In the genomic region with DNA sequence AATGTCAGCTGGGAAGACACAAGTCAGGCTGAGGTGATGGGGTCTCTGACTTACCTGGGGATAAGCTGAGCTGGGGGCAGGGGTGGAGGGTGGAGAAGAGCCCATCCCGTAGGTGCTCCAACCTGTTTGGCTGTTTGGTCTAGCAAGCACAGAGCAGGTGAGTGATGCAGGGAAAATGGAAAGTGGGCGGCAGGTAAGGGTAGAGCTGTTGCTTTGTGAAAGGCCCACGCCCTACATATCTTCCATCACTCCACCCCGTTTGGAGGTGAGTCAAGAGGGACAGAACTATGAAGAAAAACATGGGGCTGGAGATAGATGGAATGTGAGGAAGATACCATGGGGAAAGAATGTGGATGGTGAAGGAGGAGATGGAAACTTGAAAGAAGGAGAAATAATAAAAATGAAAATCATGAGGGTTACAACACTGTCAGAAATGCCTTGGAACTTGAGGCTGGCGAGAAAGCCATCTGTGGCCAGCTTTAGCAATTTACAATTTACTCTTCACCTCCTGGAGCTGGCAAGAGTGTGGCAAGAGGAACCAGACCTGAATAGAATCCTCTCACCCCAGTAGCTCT, we compare ENCODE assay signal across 21 cellular contexts. TPM values are rescaled to one million over a fixed set of nuclear protein-coding genes. Genes with fewer than 3 reads are reported as not detected.
DNase-seq lines count a peak whose midpoint lies in the region; TF ChIP-seq lines count a peak whose summit lies in the region.
"Had no signal": no experiment of that assay in that cellular context is flagged by ENCODE, and none has a peak within 500 bp of the region (broad histone marks: within the 10 kb centered on the region; RNA-seq: fewer than 3 reads in every experiment).

No MANE protein-coding gene starts in this region.

- no peaks in the 10 kb centered on the region for H3K79me1 ChIP-seq in neuronal stem cell (ENCODE audit: low read depth, low read length)

- H2AFZ ChIP-seq in PC-9 (no peak overlapping the region), neuronal stem cell (ENCODE audit: low read length) (no peak overlapping the region)

- no peak overlapping the region for H2BK15ac ChIP-seq in neuronal stem cell (ENCODE audit: low read length)

- 0 out of 2 replicates have a peak overlapping the region, but pooled peaks have one; percentile 12 for H3K27ac ChIP-seq in 22Rv1
- H3K27ac ChIP-seq in PC-9: peak overlapping the region; percentile 28; the same call in 1 of the 2 replicates
- peak overlapping the region; percentile 62 to 94 (median 83) for H3K27ac ChIP-seq in esophagus squamous epithelium
- no peak overlapping the region for H3K27ac ChIP-seq in neuronal stem cell (replicated peaks; ENCODE audit: low read length)
- H3K27ac ChIP-seq in left ventricle myocardium inferior (replicated peaks): no peak overlapping the region
- H3K27ac ChIP-seq: Peyer's patch had no signal

- CTCF ChIA-PET in PC-9 (lab: Charles Lee): no interaction called here

- H3K27me3 ChIP-seq in PC-9 (ENCODE audit: insufficient read depth, low read depth) (no peaks in the 10 kb centered on the region), esophagus squamous epithelium (no peaks in the 10 kb centered on the region), neuronal stem cell (ENCODE audit: control insufficient read depth in 3 of 3, insufficient read depth in 3 of 3, low read depth in 1 of 3, low read length in 3 of 3) (peaks cover 0 to 3% (median 0%) of the 10 kb centered on the region in 3 experiments), left ventricle myocardium inferior (ENCODE audit: low read depth) (no peaks in the 10 kb centered on the region)
- H3K27me3 ChIP-seq: BLaER1 treated with 17β-estradiol and CSF1 and Interleukin-3, amounts not matched to agents 10 nM and 100 nM; Peyer's patch had no signal

- H4K8ac ChIP-seq in neuronal stem cell (ENCODE audit: low read depth, low read length): no peak overlapping the region

- WGBS in esophagus squamous epithelium, 2 donors: 44 to 66% methylated on average over 5 of the region's 5 CpGs
- WGBS in neuronal stem cell (ENCODE audit: extremely low coverage in 2 of 2, insufficient read length in 2 of 2, insufficient replicate concordance in 1 of 2), 2 donors: no CpG with 5 or more reads among the region's 5 CpGs

- no peaks in the 10 kb centered on the region for H3K36me3 ChIP-seq in PC-9 (ENCODE audit: low read depth)
- H3K36me3 ChIP-seq in esophagus squamous epithelium: no peaks in the 10 kb centered on the region
- peaks cover 5 to 8% of the 10 kb centered on the region in 2 donors for H3K36me3 ChIP-seq in neuronal stem cell (replicated peaks in 1 of 2; ENCODE audit: control insufficient read depth in 2 of 2, insufficient read depth in 2 of 2, low read length in 2 of 2)
- no peaks in the 10 kb centered on the region for H3K36me3 ChIP-seq in left ventricle myocardium inferior
- H3K36me3 ChIP-seq: Peyer's patch had no signal

- no peak overlapping the region for H2BK12ac ChIP-seq in neuronal stem cell (ENCODE audit: low read length)

- no peak overlapping the region for H3K23ac ChIP-seq in neuronal stem cell (ENCODE audit: low read depth, low read length, poor library complexity)

- peak in 1 of 4 donors; percentile 13 for TF ChIP-seq POLR2A in esophagus squamous epithelium (IDR thresholded peaks at IDR 0.05)

- no peak overlapping the region for H3K14ac ChIP-seq in neuronal stem cell (ENCODE audit: low read length)

- H3K79me2 ChIP-seq in PC-9 (ENCODE audit: low read depth): no peaks in the 10 kb centered on the region

- no peak overlapping the region for H4K91ac ChIP-seq in neuronal stem cell (ENCODE audit: low read depth, low read length, poor library complexity)

- H3K4me2 ChIP-seq in PC-9 (peak overlapping the region; percentile 59), neuronal stem cell (ENCODE audit: insufficient read depth, low read length, poor library complexity, severe bottlenecking) (no peak overlapping the region)

- no peak overlapping the region for H3K18ac ChIP-seq in neuronal stem cell (ENCODE audit: low read length)

- H3K9ac ChIP-seq in neuronal stem cell (ENCODE audit: low read depth, low read length, poor library complexity): no peak overlapping the region
- H3K9ac ChIP-seq: BLaER1 treated with 17β-estradiol and CSF1 and Interleukin-3, amounts not matched to agents 10 nM and 100 nM had no signal

- no peak overlapping the region for H3K4me3 ChIP-seq in PC-9
- H3K4me3 ChIP-seq in esophagus squamous epithelium: no peak overlapping the region
- peak overlapping the region in 1 of 2 donors; percentile 44 for H3K4me3 ChIP-seq in neuronal stem cell (ENCODE audit: low read length in 2 of 2)
- H3K4me3 ChIP-seq in left ventricle myocardium inferior: no peak overlapping the region
- H3K4me3 ChIP-seq: BLaER1 treated with 17β-estradiol and CSF1 and Interleukin-3, amounts not matched to agents 10 nM and 100 nM; Peyer's patch had no signal

- peak overlapping the region; percentile 4 for H2BK5ac ChIP-seq in neuronal stem cell (ENCODE audit: low read length)

- BruUV-seq in PC-9 (replicated peaks; lab: Mats Ljungman, UMichigan): no TSS peak

- no peak overlapping the region for H3K4ac ChIP-seq in neuronal stem cell (ENCODE audit: low read length)

- H2BK120ac ChIP-seq in neuronal stem cell (ENCODE audit: low read depth, low read length): no peak overlapping the region

- POLR2A ChIA-PET in PC-9 (lab: Charles Lee; ENCODE audit: unreplicated experiment): interaction anchor here (0.7 kb wide), 2 partner anchors 13 to 17 kb away, joined by 3 read pairs; a partner anchor contains a TSS

- H3K4me1 ChIP-seq in PC-9 (replicated peaks; ENCODE audit: insufficient read depth): peaks cover 42% of the 10 kb centered on the region
- peaks cover 10 to 67% (median 18%) of the 10 kb centered on the region in 3 donors for H3K4me1 ChIP-seq in esophagus squamous epithelium
- peaks cover 0 to 2% of the 10 kb centered on the region in 2 donors for H3K4me1 ChIP-seq in neuronal stem cell (ENCODE audit: control insufficient read depth in 2 of 2, insufficient read depth in 1 of 2, low read depth in 1 of 2, low read length in 2 of 2)
- H3K4me1 ChIP-seq in left ventricle myocardium inferior: no peaks in the 10 kb centered on the region
- H3K4me1 ChIP-seq: Peyer's patch had no signal

- intact Hi-C loops in PC-9 (cut with micrococcal nuclease; ENCODE audit: unreplicated experiment): no loop called here
- intact Hi-C loops in esophagus squamous epithelium (cut with DNase I): no loop called here
- intact Hi-C loops in left ventricle myocardium inferior (cut with micrococcal nuclease): no loop called here

- peaks cover 27% of the 10 kb centered on the region; the same call in 1 of the 2 replicates for H3F3A ChIP-seq in PC-9 (ENCODE audit: insufficient read depth, low read depth)

- TF ChIP-seq CTCF in 22Rv1 (IDR thresholded peaks at IDR 0.05) (no peak), PC-9 (conservative IDR thresholded peaks at IDR 0.05) (no peak), esophagus squamous epithelium (IDR thresholded peaks at IDR 0.05) (no peak), left ventricle myocardium inferior (IDR thresholded peaks at IDR 0.05; ENCODE audit: borderline replicate concordance) (no peak)

- no peak overlapping the region for H2AK5ac ChIP-seq in neuronal stem cell (ENCODE audit: low read depth, low read length)

- no peaks in the 10 kb centered on the region for H3K9me2 ChIP-seq in PC-9 (ENCODE audit: insufficient read depth)

- H4K20me1 ChIP-seq in PC-9 (ENCODE audit: insufficient read depth): no peaks in the 10 kb centered on the region

- DNase-seq in PC-9 (peak; percentile 66 to 69), esophagus squamous epithelium (lab: John Stamatoyannopoulos, UW) (no peak), neuronal stem cell (ENCODE audit: low spot score) (no peak), GM19240 (ENCODE audit: insufficient read length, low spot score) (no peak), left ventricle myocardium inferior (no peak), retina (no peak)
- DNase-seq in activated naive CD4-positive, alpha-beta T cell treated with anti-CD3 and anti-CD28 coated beads, Interleukin-2, amount 50 U/mL, for 16 hours: no peak
- DNase-seq: DMS153, EL, KG1, NCI-H1092, NCI-H146, NCI-H226, NCI-H524 treated with DMSO at 0.1 percent for 48 hours, Peyer's patch, SHP77 treated with DMSO at 0.1 percent for 48 hours had no signal

- no peaks in the 10 kb centered on the region for H3K9me3 ChIP-seq in PC-9 (ENCODE audit: insufficient read depth, low read depth)
- H3K9me3 ChIP-seq in esophagus squamous epithelium: no peaks in the 10 kb centered on the region
- H3K9me3 ChIP-seq in neuronal stem cell (replicated peaks in 1 of 2; ENCODE audit: control insufficient read depth in 2 of 2, insufficient read depth in 1 of 2, low read depth in 1 of 2, low read length in 2 of 2): no peaks in the 10 kb centered on the region
- no peaks in the 10 kb centered on the region for H3K9me3 ChIP-seq in left ventricle myocardium inferior (replicated peaks)
- H3K9me3 ChIP-seq: BLaER1 treated with 17β-estradiol and CSF1 and Interleukin-3, amounts not matched to agents 10 nM and 100 nM; Peyer's patch had no signal

RNA-seq across cellular contexts. Expression of a gene that starts 1.3 kb away (rescaled TPM):
- total RNA-seq in PC-9 (2021) (1.2 and 2.1 TPM in 2 replicates), esophagus squamous epithelium (10 to 100 TPM in 1 of 4 donors, 1 to 10 TPM in 2, under 1 TPM in 1; 0.53 to 14.6 (median 2.4) TPM), left ventricle myocardium inferior (not detected)
- polyA plus RNA-seq in neuronal stem cell (2013, experiment 1 of 2): 0.57 TPM
- polyA plus RNA-seq in neuronal stem cell (2013, experiment 2 of 2): 0.66 TPM
- total RNA-seq: A172, H4, M059J, Peyer's patch had no signal

RNA-seq across cellular contexts. Expression of a gene that starts 2.9 kb away (rescaled TPM):
- total RNA-seq in PC-9 (2021) (0.43 and 0.59 TPM in 2 replicates), esophagus squamous epithelium (1 to 10 TPM in 1 of 4 donors, under 1 TPM in 3; 0.12 to 1.4 (median 0.73) TPM), left ventricle myocardium inferior (0.19 TPM)
- polyA plus RNA-seq in neuronal stem cell (2013, experiment 1 of 2): not detected
- not detected for polyA plus RNA-seq in neuronal stem cell (2013, experiment 2 of 2)
- total RNA-seq: A172, H4, M059J, Peyer's patch had no signal

RNA-seq across cellular contexts. Expression of a gene that starts 5.1 kb away (rescaled TPM):
- not detected in 2 replicates for total RNA-seq in PC-9 (2021)
- not detected for total RNA-seq in esophagus squamous epithelium
- polyA plus RNA-seq in neuronal stem cell (2013, experiment 1 of 2): not detected
- polyA plus RNA-seq in neuronal stem cell (2013, experiment 2 of 2): not detected
- not detected for total RNA-seq in left ventricle myocardium inferior
- total RNA-seq: A172, H4, M059J, Peyer's patch had no signal

RNA-seq across cellular contexts. Expression of a gene that starts 8.8 kb away (rescaled TPM):
- 58.3 and 99.6 TPM in 2 replicates for total RNA-seq in PC-9 (2021)
- total RNA-seq in esophagus squamous epithelium: 10 to 100 TPM; 16.4 to 59.3 (median 28.2) TPM
- 115 TPM for polyA plus RNA-seq in neuronal stem cell (2013, experiment 1 of 2)
- polyA plus RNA-seq in neuronal stem cell (2013, experiment 2 of 2): 115 TPM
- total RNA-seq in left ventricle myocardium inferior: 36.1 TPM

RNA-seq across cellular contexts. Expression of a gene that starts 13.6 kb away (rescaled TPM):
- not detected in 2 replicates for total RNA-seq in PC-9 (2021)
- not detected for total RNA-seq in esophagus squamous epithelium
- polyA plus RNA-seq in neuronal stem cell (2013, experiment 1 of 2): not detected
- polyA plus RNA-seq in neuronal stem cell (2013, experiment 2 of 2): not detected
- not detected for total RNA-seq in left ventricle myocardium inferior
- total RNA-seq: A172, H4, M059J, Peyer's patch had no signal

Comparison
In these comparisons a context has a peak if more than half of its experiments do, and no peak if none do; other contexts are left out.
1. H3K27ac ChIP-seq: peak in 22Rv1 (single experiment), PC-9 (single experiment) and esophagus squamous epithelium (4 of 4); none in neuronal stem cell (single experiment) and left ventricle myocardium inferior (single experiment).
2. DNase-seq: peak in PC-9 (2 of 2); none in esophagus squamous epithelium (single experiment), neuronal stem cell (single experiment), GM19240 (single experiment), left ventricle myocardium inferior (single experiment), retina (single experiment) and activated naive CD4-positive, alpha-beta T cell treated with anti-CD3 and anti-CD28 coated beads, Interleukin-2, amount 50 U/mL, for 16 hours (single experiment).